1 cellular context compared by ENCODE assay signal in the genomic region with DNA sequence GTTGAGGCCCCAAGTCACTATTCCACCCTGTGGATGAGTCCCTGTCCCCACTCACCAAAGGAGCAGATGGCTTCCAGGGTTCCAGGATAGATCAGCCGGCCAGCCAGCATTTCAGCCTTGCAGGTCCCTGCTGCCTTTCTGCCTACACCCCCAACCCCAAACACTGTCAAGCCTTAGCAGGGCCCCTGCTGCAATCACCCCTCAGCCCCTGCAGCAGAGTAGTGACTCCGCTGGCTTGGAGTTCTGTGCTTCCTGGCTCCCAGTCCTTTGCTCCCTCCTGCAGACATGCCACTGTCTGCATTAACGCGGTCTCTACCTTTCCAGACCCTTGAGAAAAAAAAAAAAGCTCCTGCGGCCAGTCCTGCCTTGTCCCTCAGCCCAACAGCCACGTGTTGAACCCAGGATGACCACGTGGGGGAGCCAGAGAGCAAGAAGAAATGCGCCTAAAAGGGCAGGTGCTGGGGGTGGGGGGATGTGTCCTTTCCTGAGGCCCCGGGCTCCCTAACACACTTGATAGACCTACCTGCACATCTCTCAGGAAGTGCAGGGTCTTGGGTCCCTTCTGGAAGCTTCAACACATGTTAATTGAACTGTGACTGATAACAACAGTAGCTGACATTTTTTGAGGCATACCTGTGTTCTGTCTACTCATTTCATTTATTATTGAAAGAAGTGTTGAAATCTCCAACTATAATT.
A peak's percentile ranks its signal among the peaks of the same experiment; 100 is the strongest.
TF ChIP-seq lines count a peak whose summit lies in the region.

No MANE protein-coding gene starts in this region.

TF ChIP-seq in K562, 482 proteins besides CTCF, POLR2A, EP300 and RAD21 (continued from another document and continues in another):
- TF ChIP-seq, protein P1, sequence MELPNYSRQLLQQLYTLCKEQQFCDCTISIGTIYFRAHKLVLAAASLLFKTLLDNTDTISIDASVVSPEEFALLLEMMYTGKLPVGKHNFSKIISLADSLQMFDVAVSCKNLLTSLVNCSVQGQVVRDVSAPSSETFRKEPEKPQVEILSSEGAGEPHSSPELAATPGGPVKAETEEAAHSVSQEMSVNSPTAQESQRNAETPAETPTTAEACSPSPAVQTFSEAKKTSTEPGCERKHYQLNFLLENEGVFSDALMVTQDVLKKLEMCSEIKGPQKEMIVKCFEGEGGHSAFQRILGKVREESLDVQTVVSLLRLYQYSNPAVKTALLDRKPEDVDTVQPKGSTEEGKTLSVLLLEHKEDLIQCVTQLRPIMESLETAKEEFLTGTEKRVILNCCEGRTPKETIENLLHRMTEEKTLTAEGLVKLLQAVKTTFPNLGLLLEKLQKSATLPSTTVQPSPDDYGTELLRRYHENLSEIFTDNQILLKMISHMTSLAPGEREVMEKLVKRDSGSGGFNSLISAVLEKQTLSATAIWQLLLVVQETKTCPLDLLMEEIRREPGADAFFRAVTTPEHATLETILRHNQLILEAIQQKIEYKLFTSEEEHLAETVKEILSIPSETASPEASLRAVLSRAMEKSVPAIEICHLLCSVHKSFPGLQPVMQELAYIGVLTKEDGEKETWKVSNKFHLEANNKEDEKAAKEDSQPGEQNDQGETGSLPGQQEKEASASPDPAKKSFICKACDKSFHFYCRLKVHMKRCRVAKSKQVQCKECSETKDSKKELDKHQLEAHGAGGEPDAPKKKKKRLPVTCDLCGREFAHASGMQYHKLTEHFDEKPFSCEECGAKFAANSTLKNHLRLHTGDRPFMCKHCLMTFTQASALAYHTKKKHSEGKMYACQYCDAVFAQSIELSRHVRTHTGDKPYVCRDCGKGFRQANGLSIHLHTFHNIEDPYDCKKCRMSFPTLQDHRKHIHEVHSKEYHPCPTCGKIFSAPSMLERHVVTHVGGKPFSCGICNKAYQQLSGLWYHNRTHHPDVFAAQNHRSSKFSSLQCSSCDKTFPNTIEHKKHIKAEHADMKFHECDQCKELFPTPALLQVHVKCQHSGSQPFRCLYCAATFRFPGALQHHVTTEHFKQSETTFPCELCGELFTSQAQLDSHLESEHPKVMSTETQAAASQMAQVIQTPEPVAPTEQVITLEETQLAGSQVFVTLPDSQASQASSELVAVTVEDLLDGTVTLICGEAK (IDR thresholded peaks at IDR 0.05): no peak
- TF ChIP-seq, protein P1 (CRISPR knock-in tag; IDR thresholded peaks at IDR 0.05): no peak
- peak; percentile 40 for TF ChIP-seq GABPB1 (CRISPR knock-in tag; IDR thresholded peaks at IDR 0.05)
- TF ChIP-seq, protein P2, sequence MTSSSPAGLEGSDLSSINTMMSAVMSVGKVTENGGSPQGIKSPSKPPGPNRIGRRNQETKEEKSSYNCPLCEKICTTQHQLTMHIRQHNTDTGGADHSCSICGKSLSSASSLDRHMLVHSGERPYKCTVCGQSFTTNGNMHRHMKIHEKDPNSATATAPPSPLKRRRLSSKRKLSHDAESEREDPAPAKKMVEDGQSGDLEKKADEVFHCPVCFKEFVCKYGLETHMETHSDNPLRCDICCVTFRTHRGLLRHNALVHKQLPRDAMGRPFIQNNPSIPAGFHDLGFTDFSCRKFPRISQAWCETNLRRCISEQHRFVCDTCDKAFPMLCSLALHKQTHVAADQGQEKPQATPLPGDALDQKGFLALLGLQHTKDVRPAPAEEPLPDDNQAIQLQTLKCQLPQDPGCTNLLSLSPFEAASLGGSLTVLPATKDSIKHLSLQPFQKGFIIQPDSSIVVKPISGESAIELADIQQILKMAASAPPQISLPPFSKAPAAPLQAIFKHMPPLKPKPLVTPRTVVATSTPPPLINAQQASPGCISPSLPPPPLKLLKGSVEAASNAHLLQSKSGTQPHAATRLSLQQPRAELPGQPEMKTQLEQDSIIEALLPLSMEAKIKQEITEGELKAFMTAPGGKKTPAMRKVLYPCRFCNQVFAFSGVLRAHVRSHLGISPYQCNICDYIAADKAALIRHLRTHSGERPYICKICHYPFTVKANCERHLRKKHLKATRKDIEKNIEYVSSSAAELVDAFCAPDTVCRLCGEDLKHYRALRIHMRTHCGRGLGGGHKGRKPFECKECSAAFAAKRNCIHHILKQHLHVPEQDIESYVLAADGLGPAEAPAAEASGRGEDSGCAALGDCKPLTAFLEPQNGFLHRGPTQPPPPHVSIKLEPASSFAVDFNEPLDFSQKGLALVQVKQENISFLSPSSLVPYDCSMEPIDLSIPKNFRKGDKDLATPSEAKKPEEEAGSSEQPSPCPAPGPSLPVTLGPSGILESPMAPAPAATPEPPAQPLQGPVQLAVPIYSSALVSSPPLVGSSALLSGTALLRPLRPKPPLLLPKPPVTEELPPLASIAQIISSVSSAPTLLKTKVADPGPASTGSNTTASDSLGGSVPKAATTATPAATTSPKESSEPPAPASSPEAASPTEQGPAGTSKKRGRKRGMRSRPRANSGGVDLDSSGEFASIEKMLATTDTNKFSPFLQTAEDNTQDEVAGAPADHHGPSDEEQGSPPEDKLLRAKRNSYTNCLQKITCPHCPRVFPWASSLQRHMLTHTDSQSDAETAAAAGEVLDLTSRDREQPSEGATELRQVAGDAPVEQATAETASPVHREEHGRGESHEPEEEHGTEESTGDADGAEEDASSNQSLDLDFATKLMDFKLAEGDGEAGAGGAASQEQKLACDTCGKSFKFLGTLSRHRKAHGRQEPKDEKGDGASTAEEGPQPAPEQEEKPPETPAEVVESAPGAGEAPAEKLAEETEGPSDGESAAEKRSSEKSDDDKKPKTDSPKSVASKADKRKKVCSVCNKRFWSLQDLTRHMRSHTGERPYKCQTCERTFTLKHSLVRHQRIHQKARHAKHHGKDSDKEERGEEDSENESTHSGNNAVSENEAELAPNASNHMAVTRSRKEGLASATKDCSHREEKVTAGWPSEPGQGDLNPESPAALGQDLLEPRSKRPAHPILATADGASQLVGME (CRISPR knock-in tag; IDR thresholded peaks at IDR 0.05): peak; percentile 76; the same call in 1 of the 2 replicates
- TF ChIP-seq, protein P3, sequence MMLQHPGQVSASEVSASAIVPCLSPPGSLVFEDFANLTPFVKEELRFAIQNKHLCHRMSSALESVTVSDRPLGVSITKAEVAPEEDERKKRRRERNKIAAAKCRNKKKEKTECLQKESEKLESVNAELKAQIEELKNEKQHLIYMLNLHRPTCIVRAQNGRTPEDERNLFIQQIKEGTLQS (IDR thresholded peaks at IDR 0.05): no peak
- TF ChIP-seq, protein P3 (CRISPR knock-in tag; conservative IDR thresholded peaks at IDR 0.05): no peak
- no peak for TF ChIP-seq NFIC (IDR thresholded peaks at IDR 0.05)
- TF ChIP-seq MBD2 (IDR thresholded peaks at IDR 0.05; ENCODE audit: borderline replicate concordance, low read depth): no peak
- no peak for TF ChIP-seq PHF20 (IDR thresholded peaks at IDR 0.05; ENCODE audit: partially characterized antibody)
- TF ChIP-seq, protein P4, sequence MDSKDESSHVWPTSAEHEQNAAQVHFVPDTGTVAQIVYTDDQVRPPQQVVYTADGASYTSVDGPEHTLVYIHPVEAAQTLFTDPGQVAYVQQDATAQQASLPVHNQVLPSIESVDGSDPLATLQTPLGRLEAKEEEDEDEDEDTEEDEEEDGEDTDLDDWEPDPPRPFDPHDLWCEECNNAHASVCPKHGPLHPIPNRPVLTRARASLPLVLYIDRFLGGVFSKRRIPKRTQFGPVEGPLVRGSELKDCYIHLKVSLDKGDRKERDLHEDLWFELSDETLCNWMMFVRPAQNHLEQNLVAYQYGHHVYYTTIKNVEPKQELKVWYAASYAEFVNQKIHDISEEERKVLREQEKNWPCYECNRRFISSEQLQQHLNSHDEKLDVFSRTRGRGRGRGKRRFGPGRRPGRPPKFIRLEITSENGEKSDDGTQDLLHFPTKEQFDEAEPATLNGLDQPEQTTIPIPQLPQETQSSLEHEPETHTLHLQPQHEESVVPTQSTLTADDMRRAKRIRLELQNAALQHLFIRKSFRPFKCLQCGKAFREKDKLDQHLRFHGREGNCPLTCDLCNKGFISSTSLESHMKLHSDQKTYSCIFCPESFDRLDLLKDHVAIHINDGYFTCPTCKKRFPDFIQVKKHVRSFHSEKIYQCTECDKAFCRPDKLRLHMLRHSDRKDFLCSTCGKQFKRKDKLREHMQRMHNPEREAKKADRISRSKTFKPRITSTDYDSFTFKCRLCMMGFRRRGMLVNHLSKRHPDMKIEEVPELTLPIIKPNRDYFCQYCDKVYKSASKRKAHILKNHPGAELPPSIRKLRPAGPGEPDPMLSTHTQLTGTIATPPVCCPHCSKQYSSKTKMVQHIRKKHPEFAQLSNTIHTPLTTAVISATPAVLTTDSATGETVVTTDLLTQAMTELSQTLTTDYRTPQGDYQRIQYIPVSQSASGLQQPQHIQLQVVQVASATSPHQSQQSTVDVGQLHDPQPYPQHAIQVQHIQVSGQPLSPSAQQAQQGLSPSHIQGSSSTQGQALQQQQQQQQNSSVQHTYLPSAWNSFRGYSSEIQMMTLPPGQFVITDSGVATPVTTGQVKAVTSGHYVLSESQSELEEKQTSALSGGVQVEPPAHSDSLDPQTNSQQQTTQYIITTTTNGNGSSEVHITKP (IDR thresholded peaks at IDR 0.05; ENCODE audit: partially characterized antibody): no peak
- TF ChIP-seq ZNF584 (CRISPR knock-in tag; IDR thresholded peaks at IDR 0.05; ENCODE audit: low read depth): no peak
- no peak for TF ChIP-seq ZNF431 (CRISPR knock-in tag; IDR thresholded peaks at IDR 0.05)
- TF ChIP-seq, protein P5, sequence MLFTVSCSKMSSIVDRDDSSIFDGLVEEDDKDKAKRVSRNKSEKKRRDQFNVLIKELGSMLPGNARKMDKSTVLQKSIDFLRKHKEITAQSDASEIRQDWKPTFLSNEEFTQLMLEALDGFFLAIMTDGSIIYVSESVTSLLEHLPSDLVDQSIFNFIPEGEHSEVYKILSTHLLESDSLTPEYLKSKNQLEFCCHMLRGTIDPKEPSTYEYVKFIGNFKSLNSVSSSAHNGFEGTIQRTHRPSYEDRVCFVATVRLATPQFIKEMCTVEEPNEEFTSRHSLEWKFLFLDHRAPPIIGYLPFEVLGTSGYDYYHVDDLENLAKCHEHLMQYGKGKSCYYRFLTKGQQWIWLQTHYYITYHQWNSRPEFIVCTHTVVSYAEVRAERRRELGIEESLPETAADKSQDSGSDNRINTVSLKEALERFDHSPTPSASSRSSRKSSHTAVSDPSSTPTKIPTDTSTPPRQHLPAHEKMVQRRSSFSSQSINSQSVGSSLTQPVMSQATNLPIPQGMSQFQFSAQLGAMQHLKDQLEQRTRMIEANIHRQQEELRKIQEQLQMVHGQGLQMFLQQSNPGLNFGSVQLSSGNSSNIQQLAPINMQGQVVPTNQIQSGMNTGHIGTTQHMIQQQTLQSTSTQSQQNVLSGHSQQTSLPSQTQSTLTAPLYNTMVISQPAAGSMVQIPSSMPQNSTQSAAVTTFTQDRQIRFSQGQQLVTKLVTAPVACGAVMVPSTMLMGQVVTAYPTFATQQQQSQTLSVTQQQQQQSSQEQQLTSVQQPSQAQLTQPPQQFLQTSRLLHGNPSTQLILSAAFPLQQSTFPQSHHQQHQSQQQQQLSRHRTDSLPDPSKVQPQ (CRISPR knock-in tag; IDR thresholded peaks at IDR 0.05; ENCODE audit: borderline replicate concordance): no peak
- TF ChIP-seq CBFB (CRISPR knock-in tag; IDR thresholded peaks at IDR 0.05): no peak
- TF ChIP-seq, protein P6, sequence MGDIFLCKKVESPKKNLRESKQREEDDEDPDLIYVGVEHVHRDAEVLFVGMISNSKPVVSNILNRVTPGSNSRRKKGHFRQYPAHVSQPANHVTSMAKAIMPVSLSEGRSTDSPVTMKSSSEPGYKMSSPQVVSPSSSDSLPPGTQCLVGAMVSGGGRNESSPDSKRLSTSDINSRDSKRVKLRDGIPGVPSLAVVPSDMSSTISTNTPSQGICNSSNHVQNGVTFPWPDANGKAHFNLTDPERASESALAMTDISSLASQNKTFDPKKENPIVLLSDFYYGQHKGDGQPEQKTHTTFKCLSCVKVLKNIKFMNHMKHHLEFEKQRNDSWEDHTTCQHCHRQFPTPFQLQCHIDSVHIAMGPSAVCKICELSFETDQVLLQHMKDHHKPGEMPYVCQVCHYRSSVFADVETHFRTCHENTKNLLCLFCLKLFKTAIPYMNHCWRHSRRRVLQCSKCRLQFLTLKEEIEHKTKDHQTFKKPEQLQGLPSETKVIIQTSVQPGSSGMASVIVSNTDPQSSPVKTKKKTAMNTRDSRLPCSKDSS (IDR thresholded peaks at IDR 0.05; ENCODE audit: low read depth, partially characterized antibody): no peak
- peak; percentile 40; the same call in 1 of the 2 replicates for TF ChIP-seq ZNF583 (CRISPR knock-in tag; IDR thresholded peaks at IDR 0.05)
- 0 out of 2 replicates have a peak, but pooled peaks have one; percentile 8 for TF ChIP-seq ELF2 (CRISPR knock-in tag; IDR thresholded peaks at IDR 0.05)
- TF ChIP-seq MTA3 (IDR thresholded peaks at IDR 0.05; ENCODE audit: borderline replicate concordance): no peak
- no peak for TF ChIP-seq CREBBP (IDR thresholded peaks at IDR 0.05; ENCODE audit: low read depth, low read length)
